ENCODE assay signal across 8 cellular contexts in genomic region chr6:19837511-19838441, GRCh38. TPM values are rescaled to one million over a fixed set of nuclear protein-coding genes. Genes with fewer than 3 reads are reported as not detected.
DNase-seq lines count a peak whose midpoint lies in the region; ATAC-seq, FAIRE-seq and TF ChIP-seq lines count a peak whose summit lies in the region.

No MANE protein-coding gene starts in this region.

- DNase-seq in activated CD8-positive, alpha-beta memory T cell treated with anti-CD3 and anti-CD28 coated beads, Interleukin-2, amount 50 U/mL, for 48 hours, result peak; percentile 48
- no peak for DNase-seq in activated CD8-positive, alpha-beta memory T cell treated with anti-CD3 and anti-CD28 coated beads, Interleukin-2, amount 10 ng/mL, durations not matched to agents 7 days and 5 days
- no peak for DNase-seq in bronchial epithelial cell (ENCODE audit: low read depth)
- DNase-seq in tibial nerve (ENCODE audit: low spot score in 2 of 2), result no peak
- DNase-seq in GDM1 (lab: John Stamatoyannopoulos, UW), result no peak

- no peak for TF ChIP-seq POLR2A in tibial nerve (IDR thresholded peaks at IDR 0.05)

- no peak overlapping the region for H3K4me3 Mint-ChIP-seq in activated CD8-positive, alpha-beta memory T cell treated with anti-CD3 and anti-CD28 coated beads, Interleukin-2, amount 10 ng/mL, durations not matched to agents 7 days and 5 days

- no peak overlapping the region for H3K27ac Mint-ChIP-seq in activated CD8-positive, alpha-beta memory T cell treated with anti-CD3 and anti-CD28 coated beads, Interleukin-2, amount 10 ng/mL, durations not matched to agents 7 days and 5 days

- peaks cover 51% of the 10 kb centered on the region for H3K27me3 Mint-ChIP-seq in activated CD8-positive, alpha-beta memory T cell treated with anti-CD3 and anti-CD28 coated beads, Interleukin-2, amount 10 ng/mL, durations not matched to agents 7 days and 5 days

- ATAC-seq in activated CD8-positive, alpha-beta memory T cell treated with anti-CD3 and anti-CD28 coated beads, Interleukin-2, amount 10 ng/mL, durations not matched to agents 7 days and 5 days, result no peak
- ATAC-seq in HG03097 (IDR thresholded peaks at IDR 0.05; ENCODE audit: low FRiP score, unreplicated experiment) (no peak), GM18873 (IDR thresholded peaks at IDR 0.05; ENCODE audit: low FRiP score, unreplicated experiment) (no peak)

- 2% methylated on average over 40 to 51 of the region's 122 CpGs for WGBS in tibial nerve, 2 donors

- TF ChIP-seq EP300 in tibial nerve (IDR thresholded peaks at IDR 0.05), result no peak

- CTCF ChIA-PET in activated CD8-positive, alpha-beta memory T cell treated with anti-CD3 and anti-CD28 coated beads, Interleukin-2, amount 10 ng/mL, durations not matched to agents 7 days and 5 days (lab: Charles Lee), result no interaction called here

- peaks cover 0 to 29% (median 1%) of the 10 kb centered on the region in 4 donors for H3K4me1 ChIP-seq in tibial nerve

- TF ChIP-seq CTCF in bronchial epithelial cell (IDR thresholded peaks at IDR 0.05; ENCODE audit: insufficient read depth, low read length, severe bottlenecking), result no peak
- TF ChIP-seq CTCF in tibial nerve (IDR thresholded peaks at IDR 0.05), result peak in 1 of 5 experiments; percentile 17

- H3K9me3 Mint-ChIP-seq in activated CD8-positive, alpha-beta memory T cell treated with anti-CD3 and anti-CD28 coated beads, Interleukin-2, amount 10 ng/mL, durations not matched to agents 7 days and 5 days (ENCODE audit: low read depth), result peaks cover 6% of the 10 kb centered on the region

- H3K36me3 Mint-ChIP-seq in activated CD8-positive, alpha-beta memory T cell treated with anti-CD3 and anti-CD28 coated beads, Interleukin-2, amount 10 ng/mL, durations not matched to agents 7 days and 5 days, result peaks cover 6% of the 10 kb centered on the region

- H3K4me3 ChIP-seq in bronchial epithelial cell (ENCODE audit: low read depth, low read length), result peak overlapping the region; percentile 35
- peak overlapping the region; percentile 54 to 89 (median 74) for H3K4me3 ChIP-seq in tibial nerve

- no peaks in the 10 kb centered on the region for H3K36me3 ChIP-seq in bronchial epithelial cell (ENCODE audit: control insufficient read depth, insufficient read depth, low read length)
- no peaks in the 10 kb centered on the region for H3K36me3 ChIP-seq in tibial nerve

- no peaks in the 10 kb centered on the region for H3K9me3 ChIP-seq in tibial nerve

- H3K27me3 ChIP-seq in bronchial epithelial cell (ENCODE audit: control insufficient read depth, insufficient read depth, low read length) (peaks cover 15% of the 10 kb centered on the region), layer of hippocampus (ENCODE audit: control insufficient read depth, insufficient read depth, low read length) (no peaks in the 10 kb centered on the region), tibial nerve (peaks cover 0 to 7% of the 10 kb centered on the region in 2 donors)

- H3K27ac ChIP-seq in layer of hippocampus (ENCODE audit: low read depth, low read length), result peak overlapping the region; percentile 73
- H3K27ac ChIP-seq in tibial nerve, result peak overlapping the region; percentile 86 to 97 (median 95)

- no peak for FAIRE-seq in bronchial epithelial cell (lab: Jason Lieb, UNC)

- peaks cover 6% of the 10 kb centered on the region for H3K4me1 Mint-ChIP-seq in activated CD8-positive, alpha-beta memory T cell treated with anti-CD3 and anti-CD28 coated beads, Interleukin-2, amount 10 ng/mL, durations not matched to agents 7 days and 5 days

RNA-seq across cellular contexts. Expression of gene ID4, which starts 0.6 kb away (rescaled TPM):
- total RNA-seq in activated CD8-positive, alpha-beta memory T cell treated with anti-CD3 and anti-CD28 coated beads, Interleukin-2, amount 10 ng/mL, durations not matched to agents 7 days and 5 days, result not detected
- 1.6 and 2.8 TPM in 2 replicates for total RNA-seq in bronchial epithelial cell
- 10 to 100 TPM; 27.0 to 69.0 (median 33.3) TPM for total RNA-seq in tibial nerve
